Comparison of ENCODE assay signal across 34 cellular contexts in the genomic region with DNA sequence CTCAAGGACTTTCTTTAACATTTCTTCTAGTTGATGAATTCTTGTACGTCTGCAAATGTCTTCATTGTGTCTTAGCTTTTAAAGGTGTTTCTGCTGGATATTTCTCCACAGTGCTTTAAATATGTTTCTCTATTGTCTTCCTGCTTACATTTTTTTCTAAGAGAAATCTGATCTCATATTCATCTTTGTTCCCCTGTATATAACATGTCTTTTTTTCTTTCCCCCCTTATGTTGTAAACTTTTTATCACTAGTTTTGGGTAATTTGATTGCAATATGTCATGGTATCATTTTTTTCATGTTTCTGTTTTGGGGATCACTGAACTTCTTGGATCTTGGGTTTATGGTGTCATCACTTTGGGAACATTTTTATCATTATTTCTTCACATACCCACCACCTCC.
"Had no signal": no experiment of that assay in that cellular context is flagged by ENCODE, and none has a peak within 500 bp of the region (broad histone marks: within the 10 kb centered on the region; RNA-seq: fewer than 3 reads in every experiment).

No MANE protein-coding gene starts in this region.

- H3K27me3 ChIP-seq: MG63 had no signal

- DNase-seq: Karpas-422, Kasumi-1, MG63, MM.1S, MV-4-11, NCI-H1048, NCI-H1092, NCI-H1092 treated with DMSO at 0.1 percent for 48 hours, NCI-H1105, NCI-H1105 treated with DMSO at 0.1 percent for 48 hours, NCI-H1417, NCI-H1417 treated with DMSO at 0.1 percent for 48 hours, NCI-H1436, NCI-H1436 treated with DMSO at 0.1 percent for 48 hours, NCI-H146, NCI-H1694, NCI-H1694 treated with DMSO at 0.1 percent for 48 hours, NCI-H187, NCI-H187 treated with DMSO at 0.1 percent for 48 hours, NCI-H1930, NCI-H2029, NCI-H2029 treated with DMSO at 0.1 percent for 48 hours, NCI-H2081, NCI-H2081 treated with DMSO at 0.1 percent for 48 hours, NCI-H2107, NCI-H2171, NCI-H2171 treated with DMSO at 0.1 percent for 48 hours, NCI-H2227 treated with DMSO at 0.1 percent for 48 hours, NCI-H226, NCI-H345, NCI-H446, NCI-H446 treated with DMSO at 0.1 percent for 48 hours, NCI-H510A, NCI-H510A treated with DMSO at 0.1 percent for 48 hours had no signal

- H3K4me3 ChIP-seq: MG63 had no signal
